In genomic region chr3:18249126-18249525, GRCh38 we compare ENCODE assay signal across 27 cellular contexts.
"Had no signal": no experiment of that assay in that cellular context is flagged by ENCODE, and none has a peak within 500 bp of the region (broad histone marks: within the 10 kb centered on the region; RNA-seq: fewer than 3 reads in every experiment).

No MANE protein-coding gene starts in this region.

- H3K4me3 ChIP-seq: left ventricle myocardium inferior, lung, mucosa of descending colon, pancreas, prostate gland, spleen, suprapubic skin, thoracic aorta, tibial artery, upper lobe of right lung had no signal

- H3K9me3 Mint-ChIP-seq: immature natural killer cell; natural killer cell treated with Interleukin-12 subunit alpha and Interleukin-12 subunit beta and Interleukin-15 and Interleukin-18, amount 100 ng/mL, for 72 hours; stimulated activated effector memory CD8-positive, alpha-beta T cell treated with anti-CD3 and anti-CD28 coated beads, Interleukin-12 subunit alpha, Interleukin-12 subunit beta, amount 100 ng/mL, for 72 hours; stimulated activated naive CD8-positive, alpha-beta T cell treated with anti-CD3 and anti-CD28 coated beads, Interleukin-15, Interleukin-2, amounts not matched to agents 100 ng/mL and 50 ng/mL, for 24 hours had no signal

- H3K27me3 Mint-ChIP-seq: stimulated activated naive CD8-positive, alpha-beta T cell treated with anti-CD3 and anti-CD28 coated beads, Interleukin-15, Interleukin-2, amounts not matched to agents 100 ng/mL and 50 ng/mL, for 24 hours had no signal

- H3K4me3 Mint-ChIP-seq: immature natural killer cell; naive thymus-derived CD4-positive, alpha-beta T cell; natural killer cell treated with Interleukin-12 subunit alpha and Interleukin-12 subunit beta and Interleukin-15 and Interleukin-18, amount 100 ng/mL, for 72 hours; stimulated activated effector memory CD8-positive, alpha-beta T cell treated with anti-CD3 and anti-CD28 coated beads, Interleukin-12 subunit alpha, Interleukin-12 subunit beta, amount 100 ng/mL, for 72 hours; stimulated activated naive CD8-positive, alpha-beta T cell treated with anti-CD3 and anti-CD28 coated beads, Interleukin-15, Interleukin-2, amounts not matched to agents 100 ng/mL and 50 ng/mL, for 24 hours had no signal

- H3K27ac ChIP-seq: left ventricle myocardium inferior, pancreas, prostate gland, spleen, suprapubic skin, thoracic aorta, tibial artery, upper lobe of right lung had no signal

- DNase-seq: hypothalamus; immature natural killer cell; islet precursor cell; left ventricle myocardium inferior; midbrain; mucosa of descending colon; naive thymus-derived CD4-positive, alpha-beta T cell; nucleus accumbens; pancreas; posterior cingulate gyrus; retina; right cardiac atrium; small intestine; spleen; stimulated activated CD4-positive, alpha-beta T cell treated with anti-CD3 and anti-CD28 coated beads, Interleukin-4, amount 100 ng/mL, for 24 hours; stimulated activated naive CD4-positive, alpha-beta T cell; tibial artery; trophoblast cell; upper lobe of right lung had no signal

- H3K27me3 ChIP-seq: pancreas, spleen, suprapubic skin, tibial artery, upper lobe of right lung had no signal

- H3K4me1 Mint-ChIP-seq: immature natural killer cell; stimulated activated effector memory CD8-positive, alpha-beta T cell treated with anti-CD3 and anti-CD28 coated beads, Interleukin-12 subunit alpha, Interleukin-12 subunit beta, amount 100 ng/mL, for 72 hours had no signal

- H3K27ac Mint-ChIP-seq: immature natural killer cell; naive thymus-derived CD4-positive, alpha-beta T cell; natural killer cell treated with Interleukin-12 subunit alpha and Interleukin-12 subunit beta and Interleukin-15 and Interleukin-18, amount 100 ng/mL, for 72 hours; stimulated activated effector memory CD8-positive, alpha-beta T cell treated with anti-CD3 and anti-CD28 coated beads, Interleukin-12 subunit alpha, Interleukin-12 subunit beta, amount 100 ng/mL, for 72 hours; stimulated activated naive CD8-positive, alpha-beta T cell treated with anti-CD3 and anti-CD28 coated beads, Interleukin-15, Interleukin-2, amounts not matched to agents 100 ng/mL and 50 ng/mL, for 24 hours had no signal

- ATAC-seq: mucosa of descending colon; naive thymus-derived CD4-positive, alpha-beta T cell; natural killer cell treated with Interleukin-12 subunit alpha and Interleukin-12 subunit beta and Interleukin-15 and Interleukin-18, amount 100 ng/mL, for 72 hours; pancreas; right cardiac atrium; sciatic nerve; stimulated activated effector memory CD8-positive, alpha-beta T cell treated with anti-CD3 and anti-CD28 coated beads, Interleukin-12 subunit alpha, Interleukin-12 subunit beta, amount 100 ng/mL, for 72 hours; upper lobe of right lung had no signal

- H3K36me3 ChIP-seq: left ventricle myocardium inferior, pancreas, prostate gland, spleen, suprapubic skin, thoracic aorta, tibial artery, upper lobe of right lung had no signal

- H3K36me3 Mint-ChIP-seq: immature natural killer cell; natural killer cell treated with Interleukin-12 subunit alpha and Interleukin-12 subunit beta and Interleukin-15 and Interleukin-18, amount 100 ng/mL, for 72 hours; stimulated activated effector memory CD8-positive, alpha-beta T cell treated with anti-CD3 and anti-CD28 coated beads, Interleukin-12 subunit alpha, Interleukin-12 subunit beta, amount 100 ng/mL, for 72 hours had no signal

- H3K4me1 ChIP-seq: left ventricle myocardium inferior, pancreas, prostate gland, spleen, tibial artery, upper lobe of right lung had no signal
